ENCODE assay signal across 1 cellular context in the genomic region with DNA sequence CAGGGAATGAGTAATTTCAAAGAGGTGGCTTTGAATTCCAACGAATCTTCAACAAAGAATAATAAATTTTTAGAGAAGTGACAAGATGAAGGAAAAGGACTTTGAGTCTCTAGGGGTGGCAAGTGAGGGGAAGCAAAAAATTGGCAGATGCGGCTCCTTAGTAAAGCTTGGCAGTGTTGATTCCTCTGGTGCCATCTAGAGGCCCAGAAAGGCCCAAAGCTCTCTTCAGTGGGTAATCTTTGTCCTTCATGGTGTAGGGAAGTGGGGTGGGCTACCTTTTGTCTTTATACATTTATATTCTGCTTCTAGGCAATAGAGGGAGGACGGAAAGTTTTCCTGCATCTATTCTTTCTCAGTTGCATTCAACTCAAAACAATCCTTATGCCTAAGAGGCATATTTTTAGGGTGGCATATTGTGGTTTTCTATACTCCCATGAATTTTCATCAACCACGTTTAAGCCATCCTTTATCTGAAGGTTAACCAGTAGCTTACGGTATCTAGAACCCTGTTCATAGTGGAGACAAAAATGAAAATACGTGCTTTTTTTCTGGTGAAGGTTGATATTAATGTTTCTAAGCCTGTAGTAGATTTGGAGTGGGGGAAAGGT.
TF ChIP-seq lines count a peak whose summit lies in the region.

No MANE protein-coding gene starts in this region.

TF ChIP-seq in HCT116, 20 proteins besides CTCF, POLR2A, EP300 and RAD21 (continued from another document):
- TF ChIP-seq, protein P1, sequence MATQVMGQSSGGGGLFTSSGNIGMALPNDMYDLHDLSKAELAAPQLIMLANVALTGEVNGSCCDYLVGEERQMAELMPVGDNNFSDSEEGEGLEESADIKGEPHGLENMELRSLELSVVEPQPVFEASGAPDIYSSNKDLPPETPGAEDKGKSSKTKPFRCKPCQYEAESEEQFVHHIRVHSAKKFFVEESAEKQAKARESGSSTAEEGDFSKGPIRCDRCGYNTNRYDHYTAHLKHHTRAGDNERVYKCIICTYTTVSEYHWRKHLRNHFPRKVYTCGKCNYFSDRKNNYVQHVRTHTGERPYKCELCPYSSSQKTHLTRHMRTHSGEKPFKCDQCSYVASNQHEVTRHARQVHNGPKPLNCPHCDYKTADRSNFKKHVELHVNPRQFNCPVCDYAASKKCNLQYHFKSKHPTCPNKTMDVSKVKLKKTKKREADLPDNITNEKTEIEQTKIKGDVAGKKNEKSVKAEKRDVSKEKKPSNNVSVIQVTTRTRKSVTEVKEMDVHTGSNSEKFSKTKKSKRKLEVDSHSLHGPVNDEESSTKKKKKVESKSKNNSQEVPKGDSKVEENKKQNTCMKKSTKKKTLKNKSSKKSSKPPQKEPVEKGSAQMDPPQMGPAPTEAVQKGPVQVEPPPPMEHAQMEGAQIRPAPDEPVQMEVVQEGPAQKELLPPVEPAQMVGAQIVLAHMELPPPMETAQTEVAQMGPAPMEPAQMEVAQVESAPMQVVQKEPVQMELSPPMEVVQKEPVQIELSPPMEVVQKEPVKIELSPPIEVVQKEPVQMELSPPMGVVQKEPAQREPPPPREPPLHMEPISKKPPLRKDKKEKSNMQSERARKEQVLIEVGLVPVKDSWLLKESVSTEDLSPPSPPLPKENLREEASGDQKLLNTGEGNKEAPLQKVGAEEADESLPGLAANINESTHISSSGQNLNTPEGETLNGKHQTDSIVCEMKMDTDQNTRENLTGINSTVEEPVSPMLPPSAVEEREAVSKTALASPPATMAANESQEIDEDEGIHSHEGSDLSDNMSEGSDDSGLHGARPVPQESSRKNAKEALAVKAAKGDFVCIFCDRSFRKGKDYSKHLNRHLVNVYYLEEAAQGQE (IDR thresholded peaks at IDR 0.05; ENCODE audit: low read depth): no peak
